8 cellular contexts compared by ENCODE assay signal in genomic region chr10:110225441-110225755, GRCh38. TPM values are rescaled to one million over a fixed set of nuclear protein-coding genes. Genes with fewer than 3 reads are reported as not detected.
DNase-seq lines count a peak whose midpoint lies in the region; ATAC-seq and TF ChIP-seq lines count a peak whose summit lies in the region.

No MANE protein-coding gene starts in this region.

- peak overlapping the region; percentile 59 to 82 (median 73) for H3K4me3 ChIP-seq in liver (ENCODE audit: low read depth in 1 of 3, low read length in 3 of 3)
- H3K4me3 ChIP-seq in vagina = peak overlapping the region; percentile 79 to 93

- peak overlapping the region; percentile 23 to 90 for H3K9ac ChIP-seq in liver (ENCODE audit: low read depth in 1 of 2, low read length in 2 of 2)

- H3K27ac Mint-ChIP-seq in activated naive CD4-positive, alpha-beta T cell treated with anti-CD3 and anti-CD28 coated beads, Interleukin-2, amount 50 U/mL, for 72 hours = peak overlapping the region; percentile 85 to 89

- H3K27me3 ChIP-seq in liver (ENCODE audit: control insufficient read depth in 4 of 4, insufficient read depth in 4 of 4, low read length in 3 of 4) = no peaks in the 10 kb centered on the region
- no peaks in the 10 kb centered on the region for H3K27me3 ChIP-seq in vagina

- H3K36me3 Mint-ChIP-seq in activated naive CD4-positive, alpha-beta T cell treated with anti-CD3 and anti-CD28 coated beads, Interleukin-2, amount 50 U/mL, for 72 hours = peaks cover 6 to 10% of the 10 kb centered on the region in 2 donors

- H3K4me1 ChIP-seq in liver (ENCODE audit: control insufficient read depth in 4 of 4, insufficient read depth in 4 of 4, low read length in 3 of 4) = peaks cover 1 to 13% (median 10%) of the 10 kb centered on the region in 4 donors
- H3K4me1 ChIP-seq in vagina = peaks cover 23% of the 10 kb centered on the region

- no peak for DNase-seq in activated naive CD4-positive, alpha-beta T cell treated with anti-CD3 and anti-CD28 coated beads, Interleukin-2, amount 50 U/mL, for 72 hours (ENCODE audit: low spot score in 2 of 2)
- DNase-seq in vagina (ENCODE audit: extremely low spot score in 2 of 2) = no peak
- no peak for DNase-seq in retina
- no peak for DNase-seq in UCSD-AML1 (lab: John Stamatoyannopoulos, UW; ENCODE audit: unreplicated experiment)
- no peak for DNase-seq in kidney glomerular epithelial cell (lab: John Stamatoyannopoulos, UW)

- ATAC-seq in GM18502 (IDR thresholded peaks at IDR 0.05; ENCODE audit: poor library complexity, unreplicated experiment) = peak; percentile 15
- ATAC-seq in HG02759 (IDR thresholded peaks at IDR 0.05; ENCODE audit: unreplicated experiment) = peak; percentile 10
- peak in 1 of 2 donors; percentile 1 for ATAC-seq in activated naive CD4-positive, alpha-beta T cell treated with anti-CD3 and anti-CD28 coated beads, Interleukin-2, amount 50 U/mL, for 72 hours

- H3K9me3 Mint-ChIP-seq in activated naive CD4-positive, alpha-beta T cell treated with anti-CD3 and anti-CD28 coated beads, Interleukin-2, amount 50 U/mL, for 72 hours = no peaks in the 10 kb centered on the region

- intact Hi-C loops in vagina (cut with DNase I) = loop anchor here (10.0 kb wide), 1 partner anchor 49 kb away; no protein-coding TSS in a partner anchor

- no peak for TF ChIP-seq CTCF in liver (IDR thresholded peaks at IDR 0.05; ENCODE audit: low read depth, low read length, missing input control)
- TF ChIP-seq CTCF in vagina (IDR thresholded peaks at IDR 0.05) = peak in 1 of 3 experiments; percentile 6

- H3K27ac ChIP-seq in liver (ENCODE audit: low read depth in 1 of 2, low read length in 2 of 2) = peak overlapping the region; percentile 16 to 99
- H3K27ac ChIP-seq in vagina = peak overlapping the region; percentile 96

- H3K36me3 ChIP-seq in liver (ENCODE audit: control insufficient read depth in 4 of 4, insufficient read depth in 3 of 4, low read depth in 1 of 4, low read length in 3 of 4) (peaks cover 0 to 10% (median 0%) of the 10 kb centered on the region in 4 donors), vagina (peaks cover 0 to 4% of the 10 kb centered on the region in 2 donors)

- 4% methylated on average over 8 of the region's 8 CpGs for WGBS in liver

- no peak for TF ChIP-seq POLR2A in vagina (IDR thresholded peaks at IDR 0.05)

- TF ChIP-seq RAD21 in liver (IDR thresholded peaks at IDR 0.05) = no peak

- no peaks in the 10 kb centered on the region for H3K9me3 ChIP-seq in liver (ENCODE audit: control insufficient read depth in 4 of 4, low read length in 3 of 4)
- no peaks in the 10 kb centered on the region for H3K9me3 ChIP-seq in vagina

TF ChIP-seq in liver, 16 proteins besides CTCF, POLR2A, EP300 and RAD21:
- TF ChIP-seq FOXA1 (IDR thresholded peaks at IDR 0.05) (no peak), ZBTB33 (IDR thresholded peaks at IDR 0.05) (no peak), REST (IDR thresholded peaks at IDR 0.05) (no peak), ATF3 (IDR thresholded peaks at IDR 0.05) (no peak), MAX (IDR thresholded peaks at IDR 0.05) (no peak), YY1 (IDR thresholded peaks at IDR 0.05) (no peak), HNF4A (conservative IDR thresholded peaks at IDR 0.05) (no peak), RXRA (IDR thresholded peaks at IDR 0.05) (no peak), FOXA2 (IDR thresholded peaks at IDR 0.05) (no peak), HNF4G (IDR thresholded peaks at IDR 0.05) (no peak), TAF1 (conservative IDR thresholded peaks at IDR 0.05) (no peak), GABPA (IDR thresholded peaks at IDR 0.05 in 1 of 2, conservative IDR thresholded peaks at IDR 0.05 in 1 of 2) (no peak), NR2F2 (IDR thresholded peaks at IDR 0.05) (no peak), EGR1 (IDR thresholded peaks at IDR 0.05; ENCODE audit: low read depth in 2 of 2) (no peak), SP1 (IDR thresholded peaks at IDR 0.05) (no peak), JUND (IDR thresholded peaks at IDR 0.05) (no peak)
TF ChIP-seq in liver: peak in this region for 0.

RNA-seq across cellular contexts. Expression of gene MXI1, which starts 18.0 kb away (rescaled TPM):
- total RNA-seq in activated naive CD4-positive, alpha-beta T cell treated with anti-CD3 and anti-CD28 coated beads, Interleukin-2, amount 50 U/mL, for 72 hours = 10 to 100 TPM; 16.2 to 69.6 TPM
- total RNA-seq in liver (10 to 100 TPM; 15.5 to 52.0 TPM), vagina (49.8 TPM)
- polyA plus RNA-seq in liver = 10 to 100 TPM in 1 of 2 donors, 1 to 10 TPM in 1; 9.6 to 12.9 TPM
